Comparison of ENCODE assay signal across 1 cellular context in the genomic region with DNA sequence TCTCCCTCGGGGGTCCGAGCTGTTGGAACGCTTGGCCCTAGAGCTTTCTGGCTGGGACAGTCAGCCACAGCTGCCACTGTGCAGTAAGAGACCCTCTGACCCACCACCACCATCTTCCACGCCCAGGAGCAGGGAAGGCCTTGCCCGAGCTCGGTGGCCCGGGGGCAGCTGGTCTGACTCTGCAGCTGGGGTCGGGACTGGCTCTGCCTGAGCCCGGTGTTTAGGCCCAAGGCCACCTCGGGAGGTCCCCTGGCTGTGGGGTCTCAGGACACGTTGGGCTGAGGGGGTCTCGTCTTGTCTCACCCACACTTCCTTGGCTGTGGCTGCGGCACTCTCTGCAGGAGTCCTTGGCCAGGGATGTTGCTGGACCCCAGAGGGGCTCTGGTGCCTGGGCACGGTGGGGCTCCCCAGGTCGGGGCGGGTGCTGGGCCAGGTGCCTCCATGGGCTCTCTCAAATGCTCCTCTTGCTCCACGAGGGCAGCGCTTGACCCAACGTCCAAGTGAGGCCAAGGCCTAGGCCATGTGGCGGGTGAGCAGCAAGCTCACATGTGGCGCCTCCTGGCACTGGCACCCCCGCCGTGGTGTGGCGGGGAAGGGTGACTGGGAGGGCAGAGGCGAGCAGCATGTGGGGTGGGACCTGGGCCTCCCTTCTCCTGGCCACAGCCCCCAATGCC.
TF ChIP-seq lines count a peak whose summit lies in the region.

No MANE protein-coding gene starts in this region.

TF ChIP-seq in HepG2, 621 proteins besides CTCF, POLR2A, EP300 and RAD21:
- TF ChIP-seq MAFF (IDR thresholded peaks at IDR 0.05; ENCODE audit: low read depth, low read length), result no peak
- no peak for TF ChIP-seq PAXIP1 (CRISPR knock-in tag; conservative IDR thresholded peaks at IDR 0.05)
- TF ChIP-seq ZNF17 (CRISPR knock-in tag; IDR thresholded peaks at IDR 0.05), result peak; percentile 21; the same call in 1 of the 2 replicates
- TF ChIP-seq, protein P1, sequence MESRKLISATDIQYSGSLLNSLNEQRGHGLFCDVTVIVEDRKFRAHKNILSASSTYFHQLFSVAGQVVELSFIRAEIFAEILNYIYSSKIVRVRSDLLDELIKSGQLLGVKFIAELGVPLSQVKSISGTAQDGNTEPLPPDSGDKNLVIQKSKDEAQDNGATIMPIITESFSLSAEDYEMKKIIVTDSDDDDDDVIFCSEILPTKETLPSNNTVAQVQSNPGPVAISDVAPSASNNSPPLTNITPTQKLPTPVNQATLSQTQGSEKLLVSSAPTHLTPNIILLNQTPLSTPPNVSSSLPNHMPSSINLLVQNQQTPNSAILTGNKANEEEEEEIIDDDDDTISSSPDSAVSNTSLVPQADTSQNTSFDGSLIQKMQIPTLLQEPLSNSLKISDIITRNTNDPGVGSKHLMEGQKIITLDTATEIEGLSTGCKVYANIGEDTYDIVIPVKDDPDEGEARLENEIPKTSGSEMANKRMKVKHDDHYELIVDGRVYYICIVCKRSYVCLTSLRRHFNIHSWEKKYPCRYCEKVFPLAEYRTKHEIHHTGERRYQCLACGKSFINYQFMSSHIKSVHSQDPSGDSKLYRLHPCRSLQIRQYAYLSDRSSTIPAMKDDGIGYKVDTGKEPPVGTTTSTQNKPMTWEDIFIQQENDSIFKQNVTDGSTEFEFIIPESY (CRISPR knock-in tag; IDR thresholded peaks at IDR 0.05), result 0 out of 2 replicates have a peak, but pooled peaks have one; percentile 10
